In genomic region chr1:93681549-93682412, GRCh38 we compare ENCODE assay signal across 8 cellular contexts. TPM values are rescaled to one million over a fixed set of nuclear protein-coding genes. Genes with fewer than 3 reads are reported as not detected.
DNase-seq lines count a peak whose midpoint lies in the region; TF ChIP-seq lines count a peak whose summit lies in the region.

TSS of gene BCAR3 (minus strand) at chr1:93681837. CDS start at chr1:93674930, 6,907 bp downstream.

- DNase-seq in activated effector memory CD4-positive, alpha-beta T cell treated with anti-CD3 and anti-CD28 coated beads, Interleukin-2, amount 50 U/mL, for 16 hours: peak; percentile 70
- DNase-seq in activated effector memory CD4-positive, alpha-beta T cell treated with Interleukin-2 at 50 U/mL for 16 hours: no peak
- DNase-seq in GOT3 (lab: John Stamatoyannopoulos, UW): peak; percentile 6
- peak; percentile 84 for DNase-seq in M059J (ENCODE audit: low read depth)
- peak; percentile 62 for DNase-seq in T-helper 2 cell treated with Interferon-gamma antibody and Interleukin-4, amounts not matched to agents 5 μg/mL and 100 μg/mL, for 36 hours (ENCODE audit: low spot score)
- DNase-seq in epithelial cell of prostate (ENCODE audit: low read depth, low spot score): no peak
- peak; percentile 48 to 74 for DNase-seq in mesothelial cell of epicardium (ENCODE audit: low spot score in 2 of 2, unreplicated experiment in 2 of 2)
- peak; percentile 80 for DNase-seq in type B pancreatic cell (ENCODE audit: extremely low spot score, unreplicated experiment)

- H3K27me3 Mint-ChIP-seq in T-helper 2 cell treated with Interferon-gamma antibody and Interleukin-4, amounts not matched to agents 5 μg/mL and 100 μg/mL, for 36 hours (ENCODE audit: low read depth): peaks cover 34% of the 10 kb centered on the region
- H3K27me3 Mint-ChIP-seq in mesothelial cell of epicardium (ENCODE audit: low read depth) (peaks cover 32% of the 10 kb centered on the region), type B pancreatic cell (peaks cover 11% of the 10 kb centered on the region)

- no peak for TF ChIP-seq CTCF in mesothelial cell of epicardium (IDR thresholded peaks at IDR 0.05; ENCODE audit: unreplicated experiment)
- TF ChIP-seq CTCF in type B pancreatic cell (conservative IDR thresholded peaks at IDR 0.05): peak; percentile 49

- H3K4me3 Mint-ChIP-seq in T-helper 2 cell treated with Interferon-gamma antibody and Interleukin-4, amounts not matched to agents 5 μg/mL and 100 μg/mL, for 36 hours: peak within 1 kb of the TSS; percentile 92
- H3K4me3 Mint-ChIP-seq in mesothelial cell of epicardium (peak within 1 kb of the TSS; percentile 90), type B pancreatic cell (peak within 1 kb of the TSS; percentile 95)

- H3K4me1 Mint-ChIP-seq in T-helper 2 cell treated with Interferon-gamma antibody and Interleukin-4, amounts not matched to agents 5 μg/mL and 100 μg/mL, for 36 hours (ENCODE audit: low read depth): peaks cover 35% of the 10 kb centered on the region
- H3K4me1 Mint-ChIP-seq in mesothelial cell of epicardium: peaks cover 37% of the 10 kb centered on the region
- H3K4me1 Mint-ChIP-seq in type B pancreatic cell (ENCODE audit: unreplicated experiment): peaks cover 26% of the 10 kb centered on the region

- peak within 1 kb of the TSS; percentile 98 for H3K27ac ChIP-seq in epithelial cell of prostate

- no peaks in the 10 kb centered on the region for H3K9me3 Mint-ChIP-seq in T-helper 2 cell treated with Interferon-gamma antibody and Interleukin-4, amounts not matched to agents 5 μg/mL and 100 μg/mL, for 36 hours
- H3K9me3 Mint-ChIP-seq in mesothelial cell of epicardium (no peaks in the 10 kb centered on the region), type B pancreatic cell (no peaks in the 10 kb centered on the region)

- H3K27ac Mint-ChIP-seq in T-helper 2 cell treated with Interferon-gamma antibody and Interleukin-4, amounts not matched to agents 5 μg/mL and 100 μg/mL, for 36 hours: peak within 1 kb of the TSS; percentile 77
- H3K27ac Mint-ChIP-seq in mesothelial cell of epicardium (peak within 1 kb of the TSS; percentile 84), type B pancreatic cell (peak within 1 kb of the TSS; percentile 91)

- H3K36me3 Mint-ChIP-seq in T-helper 2 cell treated with Interferon-gamma antibody and Interleukin-4, amounts not matched to agents 5 μg/mL and 100 μg/mL, for 36 hours (ENCODE audit: low read depth): peaks cover 15% of the 10 kb centered on the region
- H3K36me3 Mint-ChIP-seq in mesothelial cell of epicardium (no peaks in the 10 kb centered on the region), type B pancreatic cell (no peaks in the 10 kb centered on the region)

RNA-seq across cellular contexts. Expression of gene BCAR3, which starts in this region (rescaled TPM):
- 52.4 and 72.2 TPM in 2 replicates for total RNA-seq in M059J (2014; rRNA removed; shearing (Covaris generic))
- total RNA-seq in mesothelial cell of epicardium (9.0 to 9.2 TPM (median 9.1 TPM) in 3 replicates), type B pancreatic cell (ENCODE audit: low replicate concordance) (16.6 and 52.1 TPM in 2 replicates)

Comparison
In these comparisons a context has a peak if more than half of its experiments do, and no peak if none do; other contexts are left out.
1. DNase-seq: peak in activated effector memory CD4-positive, alpha-beta T cell treated with anti-CD3 and anti-CD28 coated beads, Interleukin-2, amount 50 U/mL, for 16 hours (single experiment), GOT3 (single experiment), M059J (single experiment), T-helper 2 cell treated with Interferon-gamma antibody and Interleukin-4, amounts not matched to agents 5 μg/mL and 100 μg/mL, for 36 hours (single experiment), mesothelial cell of epicardium (2 of 2) and type B pancreatic cell (single experiment); none in activated effector memory CD4-positive, alpha-beta T cell treated with Interleukin-2 at 50 U/mL for 16 hours (single experiment) and epithelial cell of prostate (single experiment).
2. Peak in every context shown above with its lines, with median percentiles within 50 percentile points of each other: H3K27ac Mint-ChIP-seq and H3K4me3 Mint-ChIP-seq.